In the genomic region with DNA sequence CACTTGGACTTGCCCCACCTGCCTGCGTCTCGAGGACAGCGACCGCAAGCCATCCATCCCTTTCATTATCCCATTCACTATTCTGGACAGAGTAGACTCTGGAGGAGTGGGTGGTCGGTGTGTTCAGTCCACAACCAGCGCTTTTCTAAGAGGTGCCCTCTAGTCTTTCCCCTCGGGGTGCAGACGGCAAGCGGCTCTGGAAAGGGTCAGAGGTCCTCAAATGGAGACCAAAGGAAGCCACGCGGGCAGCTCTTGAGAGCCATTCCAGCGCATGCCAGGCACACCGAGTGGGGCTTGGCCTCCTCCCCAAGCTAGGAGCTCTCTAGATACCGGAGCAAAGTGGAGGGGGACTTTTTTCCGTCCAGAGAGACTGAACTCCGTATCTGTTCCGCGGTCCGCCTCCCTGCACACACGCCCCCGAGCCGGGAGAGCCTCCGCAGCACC, we compare ENCODE assay signal across 8 cellular contexts. TPM values are rescaled to one million over a fixed set of nuclear protein-coding genes. Genes with fewer than 3 reads are reported as not detected.
DNase-seq lines count a peak whose midpoint lies in the region; ATAC-seq and TF ChIP-seq lines count a peak whose summit lies in the region.

No MANE protein-coding gene starts in this region.

- no peak overlapping the region for H3K4ac ChIP-seq in H9 (ENCODE audit: low read depth, low read length)

- H3K9me3 ChIP-seq in BE2C (no peaks in the 10 kb centered on the region), H9 (ENCODE audit: control insufficient read depth, low read depth, low read length) (no peaks in the 10 kb centered on the region)

- H3K27me3 Mint-ChIP-seq in H9 (ENCODE audit: low read depth) = peaks cover 67% of the 10 kb centered on the region
- peaks cover 38% of the 10 kb centered on the region for H3K27me3 Mint-ChIP-seq in activated B cell treated with CpG ODN at 0.5 μM for 24 hours
- H3K27me3 Mint-ChIP-seq in nephron (ENCODE audit: low read depth) = peaks cover 28% of the 10 kb centered on the region

- H3K27me3 ChIP-seq in BE2C = peaks cover 10% of the 10 kb centered on the region
- peaks cover 26% of the 10 kb centered on the region; the same call in 1 of the 2 replicates for H3K27me3 ChIP-seq in H9 (ENCODE audit: insufficient read depth, low read length)

- H3K4me3 Mint-ChIP-seq in H9 (peak overlapping the region; percentile 80 to 92), activated B cell treated with CpG ODN at 0.5 μM for 24 hours (peak overlapping the region; percentile 92), nephron (peak overlapping the region; percentile 93 to 95 (median 93))

- H3K27ac ChIP-seq in H9 (ENCODE audit: insufficient read length, low read depth, low read length) = no peak overlapping the region

- POLR2A ChIA-PET in activated B cell treated with CpG ODN at 0.5 μM for 24 hours (lab: Charles Lee) = interaction anchor here (0.6 to 0.7 kb wide), 3 partner anchors 37 to 897 kb away, joined by 3 read pairs; no protein-coding TSS in a partner anchor

- intact Hi-C loops in activated B cell treated with CpG ODN at 0.5 μM for 24 hours (cut with micrococcal nuclease) = loop anchor here (1.0 kb wide), 1 partner anchor 37 kb away; no protein-coding TSS in a partner anchor

- H3K79me1 ChIP-seq in H9 (ENCODE audit: insufficient read depth, low read depth, low read length, poor library complexity, severe bottlenecking) = no peaks in the 10 kb centered on the region

- H2BK120ac ChIP-seq in H9 (ENCODE audit: low read depth, low read length, poor library complexity, severe bottlenecking) = no peak overlapping the region

- no peak overlapping the region for H4K91ac ChIP-seq in H9 (ENCODE audit: insufficient read length, low read depth, low read length)

- H3T11ph ChIP-seq in H9 (ENCODE audit: low read length) = no peak overlapping the region

- H3K27ac Mint-ChIP-seq in H9 = no peak overlapping the region
- peak overlapping the region; percentile 55 for H3K27ac Mint-ChIP-seq in activated B cell treated with CpG ODN at 0.5 μM for 24 hours
- H3K27ac Mint-ChIP-seq in nephron = peak overlapping the region in 2 of 3 experiments; percentile 19 to 73

- H3K36me3 ChIP-seq in BE2C = no peaks in the 10 kb centered on the region

- H3K36me3 Mint-ChIP-seq in H9 (ENCODE audit: insufficient read depth in 1 of 3, low read depth in 3 of 3) (no peaks in the 10 kb centered on the region), activated B cell treated with CpG ODN at 0.5 μM for 24 hours (ENCODE audit: low read depth) (no peaks in the 10 kb centered on the region), nephron (ENCODE audit: low read depth) (no peaks in the 10 kb centered on the region)

- H3K56ac ChIP-seq in H9 (ENCODE audit: insufficient read length, low read depth, low read length) = no peak overlapping the region

- H2BK15ac ChIP-seq in H9 (ENCODE audit: low read depth, low read length) = no peak overlapping the region

- H3K4me2 ChIP-seq in H9 (ENCODE audit: insufficient read depth, insufficient read length, low read length) = peak overlapping the region; percentile 69

- no peak overlapping the region for H2BK5ac ChIP-seq in H9 (ENCODE audit: insufficient read length, low read length)

- H2BK20ac ChIP-seq in H9 (ENCODE audit: low read depth, low read length, poor library complexity, severe bottlenecking) = no peak overlapping the region

- no peak overlapping the region for H2AFZ ChIP-seq in H9 (ENCODE audit: low read length)

- no peaks in the 10 kb centered on the region for H4K20me1 ChIP-seq in H9 (ENCODE audit: control insufficient read depth, insufficient read depth, insufficient read length)

- peak overlapping the region; percentile 58 for H3K18ac ChIP-seq in H9 (ENCODE audit: insufficient read length, low read depth, low read length)

- H2BK12ac ChIP-seq in H9 (ENCODE audit: insufficient read length, low read depth, low read length) = peak overlapping the region; percentile 38

- H3K4me1 Mint-ChIP-seq in H9 = peaks cover 20 to 30% of the 10 kb centered on the region in 2 experiments
- H3K4me1 Mint-ChIP-seq in activated B cell treated with CpG ODN at 0.5 μM for 24 hours = peaks cover 25% of the 10 kb centered on the region
- H3K4me1 Mint-ChIP-seq in nephron = no peaks in the 10 kb centered on the region

- no peaks in the 10 kb centered on the region for H3K79me2 ChIP-seq in H9 (ENCODE audit: insufficient read depth, low read length)

- ATAC-seq in activated B cell treated with CpG ODN at 0.5 μM for 24 hours (ENCODE audit: low read depth) = peak; percentile 15
- ATAC-seq in esophagus mucosa = peak; percentile 23

- H3K23ac ChIP-seq in H9 (ENCODE audit: insufficient read length, low read depth, low read length) = no peak overlapping the region

- H4K8ac ChIP-seq in H9 (replicated peaks; ENCODE audit: insufficient read length, low read depth, low read length) = no peak overlapping the region

- no peak overlapping the region for H3K9ac ChIP-seq in H9 (ENCODE audit: extremely low read depth, insufficient read length, low read length)

- H3K14ac ChIP-seq in H9 (ENCODE audit: insufficient read depth, low read length) = peak overlapping the region; percentile 85

- DNase-seq in BE2C (no peak), H9 (no peak), activated B cell treated with CpG ODN at 0.5 μM for 24 hours (no peak), LoVo (ENCODE audit: low spot score) (no peak), COR-L47 (lab: John Stamatoyannopoulos, UW) (no peak), HT-29 (ENCODE audit: low spot score) (no peak)

- H3K4me3 ChIP-seq in BE2C (ENCODE audit: low read depth, low read length) = peak overlapping the region; percentile 65

- peaks cover 4% of the 10 kb centered on the region; the same call in 1 of the 2 replicates for H3K4me1 ChIP-seq in BE2C
- peaks cover 3% of the 10 kb centered on the region; the same call in 1 of the 2 replicates for H3K4me1 ChIP-seq in H9 (ENCODE audit: insufficient read depth, low read length)

- no peak for TF ChIP-seq CTCF in BE2C (IDR thresholded peaks at IDR 0.05; ENCODE audit: low read depth, low read length)
- no peak for TF ChIP-seq CTCF in H9 (conservative IDR thresholded peaks at IDR 0.05)
- TF ChIP-seq CTCF in activated B cell treated with CpG ODN at 0.5 μM for 24 hours (IDR thresholded peaks at IDR 0.05) = no peak
- TF ChIP-seq CTCF in nephron (IDR thresholded peaks at IDR 0.05; ENCODE audit: unreplicated experiment in 3 of 3) = no peak

- H3K23me2 ChIP-seq in H9 (ENCODE audit: insufficient read length, low read depth, low read length, poor library complexity, severe bottlenecking) = peaks cover 12% of the 10 kb centered on the region

- whole genome bisulfite sequencing in H9 (ENCODE audit: extremely low coverage, insufficient read length, low lambda C conversion rate) = no CpG with 5 or more reads among the region's 23 CpGs

- CTCF ChIA-PET in activated B cell treated with CpG ODN at 0.5 μM for 24 hours (lab: Charles Lee) = no interaction called here

- H3K9me3 Mint-ChIP-seq in H9 = no peaks in the 10 kb centered on the region
- H3K9me3 Mint-ChIP-seq in activated B cell treated with CpG ODN at 0.5 μM for 24 hours = no peaks in the 10 kb centered on the region
- H3K9me3 Mint-ChIP-seq in nephron = no peaks in the 10 kb centered on the region

- no peak overlapping the region for H4K5ac ChIP-seq in H9 (ENCODE audit: insufficient read length, low read depth, low read length)

- H2AK5ac ChIP-seq in H9 (ENCODE audit: insufficient read length, low read length) = no peak overlapping the region

RNA-seq across cellular contexts. Expression of gene GSDME, which starts 0.7 kb away (rescaled TPM):
- 5.8 TPM for polyA plus RNA-seq in BE2C (2012; ENCODE audit: insufficient read depth, insufficient read length, low read depth)
- total RNA-seq in H9 (2021) = 5.5 and 5.8 TPM in 2 replicates
- total RNA-seq in activated B cell treated with CpG ODN at 0.5 μM for 24 hours = 3.1 and 4.1 TPM in 2 replicates
- 8.3 TPM for total RNA-seq in esophagus mucosa
- not detected in 2 replicates for total RNA-seq in HT-29 (2014; rRNA removed; shearing (Covaris generic))

Comparison
In these comparisons a context has a peak if more than half of its experiments do, and no peak if none do; other contexts are left out.
1. H3K27ac Mint-ChIP-seq: peak in activated B cell treated with CpG ODN at 0.5 μM for 24 hours (single experiment) and nephron (2 of 3); none in H9 (0 of 3).
2. Peak in every context shown above with its lines, with median percentiles within 50 percentile points of each other: H3K4me3 Mint-ChIP-seq.